Comparison of ENCODE assay signal across 7 cellular contexts in the genomic region with DNA sequence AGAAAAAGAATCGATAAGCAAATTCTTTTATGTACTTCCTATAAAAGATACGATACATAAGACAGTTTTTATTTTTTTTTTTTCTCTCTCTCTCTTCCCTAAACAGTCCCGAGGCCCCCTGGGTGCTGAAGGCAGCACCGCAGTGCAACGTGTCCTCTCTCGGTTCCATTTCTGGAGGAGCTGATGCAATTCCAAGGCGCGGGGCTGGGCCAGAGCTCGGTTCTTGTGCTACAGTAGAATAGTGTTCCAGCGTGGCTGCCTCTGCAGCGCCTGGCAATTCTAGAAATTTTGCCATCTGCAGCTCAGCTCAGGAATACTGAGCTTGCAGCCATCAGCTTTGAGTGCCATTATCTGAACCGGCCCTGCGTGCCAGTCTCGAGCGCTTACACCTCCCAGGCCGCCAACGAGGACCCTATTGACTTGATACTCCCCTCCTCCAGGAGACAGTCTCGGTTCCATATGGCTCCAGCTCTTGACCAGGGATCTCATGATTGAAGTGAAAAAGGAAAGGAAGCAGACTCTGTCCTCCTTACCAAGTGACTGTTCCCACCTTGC. TPM values are rescaled to one million over a fixed set of nuclear protein-coding genes. Genes with fewer than 3 reads are reported as not detected.
A peak's percentile ranks its signal among the peaks of the same experiment; 100 is the strongest.
DNase-seq lines count a peak whose midpoint lies in the region; ATAC-seq and TF ChIP-seq lines count a peak whose summit lies in the region.

No MANE protein-coding gene starts in this region.

- TF ChIP-seq CTCF in GM12875 (IDR thresholded peaks at IDR 0.05; ENCODE audit: borderline replicate concordance, insufficient read depth, low read depth, low read length) (no peak), activated B cell treated with CpG ODN at 0.5 μM for 24 hours (IDR thresholded peaks at IDR 0.05) (no peak), esophagus muscularis mucosa (IDR thresholded peaks at IDR 0.05) (peak in 1 of 3 experiments; percentile 32), uterus (IDR thresholded peaks at IDR 0.05) (no peak)

- peaks cover 9% of the 10 kb centered on the region for H3K4me1 Mint-ChIP-seq in activated B cell treated with CpG ODN at 0.5 μM for 24 hours

- H3K27ac ChIP-seq in esophagus muscularis mucosa (replicated peaks in 1 of 4) (peak overlapping the region; percentile 65 to 75 (median 69)), muscle layer of colon (ENCODE audit: low read depth, low read length) (peak overlapping the region; percentile 63), uterus (peak overlapping the region; percentile 28 to 41)

- H3K9me3 Mint-ChIP-seq in activated B cell treated with CpG ODN at 0.5 μM for 24 hours = peaks cover 4% of the 10 kb centered on the region

- peak overlapping the region; percentile 41 for H3K27ac Mint-ChIP-seq in activated B cell treated with CpG ODN at 0.5 μM for 24 hours

- ATAC-seq in HG03442 (IDR thresholded peaks at IDR 0.05; ENCODE audit: unreplicated experiment) (peak; percentile 45), activated B cell treated with CpG ODN at 0.5 μM for 24 hours (ENCODE audit: low read depth) (peak; percentile 30), GM21526 (IDR thresholded peaks at IDR 0.05; ENCODE audit: low FRiP score, unreplicated experiment) (no peak)

- intact Hi-C loops in activated B cell treated with CpG ODN at 0.5 μM for 24 hours (cut with micrococcal nuclease) (loop anchor here (1.0 to 10.0 kb wide), 2 partner anchors 24 to 1619 kb away; a partner anchor contains a TSS), esophagus muscularis mucosa (cut with DNase I) (no loop called here), uterus (cut with DNase I; ENCODE audit: low total_unique reads) (no loop called here)

- H3K4me3 Mint-ChIP-seq in activated B cell treated with CpG ODN at 0.5 μM for 24 hours = peak overlapping the region; percentile 86

- H3K27me3 ChIP-seq in esophagus muscularis mucosa (no peaks in the 10 kb centered on the region), muscle layer of colon (ENCODE audit: control insufficient read depth in 1 of 2, insufficient read depth in 2 of 2, low read length in 2 of 2) (no peaks in the 10 kb centered on the region), uterus (no peaks in the 10 kb centered on the region)

- H3K9ac ChIP-seq in muscle layer of colon (ENCODE audit: low read length) = peak overlapping the region; percentile 44

- peak; percentile 23 for DNase-seq in activated B cell treated with CpG ODN at 0.5 μM for 24 hours
- DNase-seq in esophagus muscularis mucosa (ENCODE audit: extremely low spot score) = peak; percentile 94
- DNase-seq in uterus = peak; percentile 48 to 58

- CTCF ChIA-PET in activated B cell treated with CpG ODN at 0.5 μM for 24 hours (lab: Charles Lee) = no interaction called here

- POLR2A ChIA-PET in activated B cell treated with CpG ODN at 0.5 μM for 24 hours (lab: Charles Lee) = interaction anchor here (0.6 to 2.4 kb wide), 5 partner anchors 25 to 702 kb away, joined by 3 to 29 read pairs (median 5); a partner anchor contains a TSS

- no peaks in the 10 kb centered on the region for H3K9me3 ChIP-seq in esophagus muscularis mucosa
- H3K9me3 ChIP-seq in muscle layer of colon (ENCODE audit: low read length) = no peaks in the 10 kb centered on the region
- no peaks in the 10 kb centered on the region for H3K9me3 ChIP-seq in uterus

- TF ChIP-seq EP300 in esophagus muscularis mucosa (IDR thresholded peaks at IDR 0.05) = no peak

- no peaks in the 10 kb centered on the region for H3K36me3 Mint-ChIP-seq in activated B cell treated with CpG ODN at 0.5 μM for 24 hours (ENCODE audit: low read depth)

- no peaks in the 10 kb centered on the region for H3K36me3 ChIP-seq in esophagus muscularis mucosa
- no peaks in the 10 kb centered on the region for H3K36me3 ChIP-seq in muscle layer of colon (ENCODE audit: insufficient read depth, low read length)
- H3K36me3 ChIP-seq in uterus = no peaks in the 10 kb centered on the region

- WGBS in esophagus muscularis mucosa = 14% methylated on average over 13 of the region's 18 CpGs

- no peak for TF ChIP-seq POLR2A in esophagus muscularis mucosa (IDR thresholded peaks at IDR 0.05; ENCODE audit: low read depth)
- no peak for TF ChIP-seq POLR2A in uterus (IDR thresholded peaks at IDR 0.05)

- peaks cover 10% of the 10 kb centered on the region for H3K27me3 Mint-ChIP-seq in activated B cell treated with CpG ODN at 0.5 μM for 24 hours

- H3K4me1 ChIP-seq in esophagus muscularis mucosa (peaks cover 9 to 26% (median 22%) of the 10 kb centered on the region in 4 donors), muscle layer of colon (ENCODE audit: insufficient read depth, low read length) (peaks cover 6% of the 10 kb centered on the region), uterus (no peaks in the 10 kb centered on the region)

- H3K4me3 ChIP-seq in GM12875 (ENCODE audit: low read depth, low read length) (peak overlapping the region; percentile 66), esophagus muscularis mucosa (peak overlapping the region; percentile 62 to 68 (median 64)), muscle layer of colon (ENCODE audit: low read depth in 1 of 2, low read length in 2 of 2) (peak overlapping the region; percentile 47 to 87), uterus (peak overlapping the region; percentile 48 to 51)

RNA-seq across cellular contexts. Expression of a gene that starts 0.6 kb away (rescaled TPM):
- 5.2 and 6.5 TPM in 2 replicates for total RNA-seq in activated B cell treated with CpG ODN at 0.5 μM for 24 hours
- 10 to 100 TPM in 1 of 4 donors, 1 to 10 TPM in 3; 2.3 to 10.4 (median 5.2) TPM for total RNA-seq in esophagus muscularis mucosa
- 10 to 100 TPM in 1 of 4 donors, 1 to 10 TPM in 2, under 1 TPM in 1; 0.77 to 21.4 (median 3.0) TPM for total RNA-seq in uterus

RNA-seq across cellular contexts. Expression of a gene that starts 23.9 kb away (rescaled TPM):
- total RNA-seq in activated B cell treated with CpG ODN at 0.5 μM for 24 hours (105 and 128 TPM in 2 replicates), esophagus muscularis mucosa (10 to 100 TPM; 37.1 to 59.0 (median 38.6) TPM), uterus (100 to 1,000 TPM in 1 of 4 donors, 10 to 100 TPM in 3; 44.1 to 162 (median 59.9) TPM)

Comparison
In these comparisons a context has a peak if more than half of its experiments do, and no peak if none do; other contexts are left out.
1. DNase-seq: peak in every context shown above with its lines; median percentile 94 in esophagus muscularis mucosa; 53 in uterus; 23 in activated B cell treated with CpG ODN at 0.5 μM for 24 hours.